Comparison of ENCODE assay signal across 13 cellular contexts in genomic region chr13:102333320-102334181, GRCh38.
DNase-seq lines count a peak whose midpoint lies in the region; ATAC-seq, FAIRE-seq and TF ChIP-seq lines count a peak whose summit lies in the region.
"Had no signal": no experiment of that assay in that cellular context is flagged by ENCODE, and none has a peak within 500 bp of the region (broad histone marks: within the 10 kb centered on the region; RNA-seq: fewer than 3 reads in every experiment).

No MANE protein-coding gene starts in this region.

- no peaks in the 10 kb centered on the region for H3K79me2 ChIP-seq in H1 (ENCODE audit: control insufficient read depth in 1 of 2, insufficient read depth in 2 of 2, low read length in 2 of 2)

- TF ChIP-seq POLR2A in IMR-90 (IDR thresholded peaks at IDR 0.05; ENCODE audit: low read depth, low read length) = no peak
- TF ChIP-seq POLR2A in H1 (IDR thresholded peaks at IDR 0.05; ENCODE audit: control extremely low read depth in 1 of 2, low read depth in 2 of 2, low read length in 2 of 2) = no peak
- TF ChIP-seq POLR2A in sigmoid colon (IDR thresholded peaks at IDR 0.05) = no peak

- H3K79me1 ChIP-seq in IMR-90 (ENCODE audit: low read depth in 1 of 2, low read length in 2 of 2) (no peaks in the 10 kb centered on the region), H1 (ENCODE audit: low read depth, low read length) (no peaks in the 10 kb centered on the region)

- no peak overlapping the region for H2AK9ac ChIP-seq in IMR-90 (replicated peaks; ENCODE audit: low read depth, low read length, poor library complexity)

- H3K27ac ChIP-seq in IMR-90 (ENCODE audit: insufficient read depth, low read length) = no peak overlapping the region
- H3K27ac ChIP-seq in H1 (ENCODE audit: low read depth, low read length) = no peak overlapping the region
- peak overlapping the region in 1 of 4 donors; percentile 35 for H3K27ac ChIP-seq in sigmoid colon
- H3K27ac ChIP-seq: vagina had no signal

- H2BK12ac ChIP-seq in H1 (ENCODE audit: low read depth, low read length) = no peak overlapping the region

- no CpG with 5 or more reads among the region's 8 CpGs for WGBS in IMR-90 (ENCODE audit: extremely low coverage in 2 of 2, insufficient read length in 1 of 2), 2 experiments
- WGBS in H1 (ENCODE audit: extremely low coverage in 1 of 2, insufficient coverage in 1 of 2, insufficient read length in 1 of 2, insufficient replicate concordance in 2 of 2, low coverage in 1 of 2, low lambda C conversion rate in 2 of 2, missing lambda C conversion rate in 1 of 2), 2 experiments = 82% methylated on average over 8 of the region's 8 CpGs; no CpG with 5 or more reads in 1 of the 2 experiments
- WGBS in sigmoid colon, 2 donors = 67 to 69% methylated on average over 8 of the region's 8 CpGs

- H3K9ac ChIP-seq in IMR-90 (ENCODE audit: low read depth, low read length) (no peak overlapping the region), H1 (replicated peaks in 1 of 4; ENCODE audit: extremely low read depth in 1 of 4, low read depth in 3 of 4, low read length in 3 of 4) (no peak overlapping the region)

- H3K23ac ChIP-seq in IMR-90 (ENCODE audit: low read depth, low read length) (no peak overlapping the region), H1 (ENCODE audit: insufficient read length) (no peak overlapping the region)

- no peaks in the 10 kb centered on the region for H3K4me1 Mint-ChIP-seq in activated CD4-positive, alpha-beta T cell treated with anti-CD3 and anti-CD28 coated beads, Interleukin-2, amount 10 ng/mL, durations not matched to agents 7 days and 5 days
- no peaks in the 10 kb centered on the region for H3K4me1 Mint-ChIP-seq in effector memory CD8-positive, alpha-beta T cell (ENCODE audit: low read depth in 2 of 2)

- H2BK5ac ChIP-seq in IMR-90 (ENCODE audit: low read depth, low read length, poor library complexity, severe bottlenecking) (no peak overlapping the region), H1 (ENCODE audit: low read depth, low read length) (no peak overlapping the region)

- H4K91ac ChIP-seq in IMR-90 (ENCODE audit: insufficient read depth, low read depth, low read length) = no peak overlapping the region
- no peak overlapping the region for H4K91ac ChIP-seq in H1 (replicated peaks; ENCODE audit: insufficient read length, low read length)

- H3K27me3 ChIP-seq in BE2C = no peaks in the 10 kb centered on the region
- no peaks in the 10 kb centered on the region for H3K27me3 ChIP-seq in IMR-90 (ENCODE audit: control insufficient read depth, insufficient read depth, low read length)
- H3K27me3 ChIP-seq in H1 (replicated peaks in 1 of 4; ENCODE audit: control insufficient read depth in 3 of 4, extremely low read depth in 1 of 4, insufficient read depth in 3 of 4, low read length in 3 of 4) = no peaks in the 10 kb centered on the region
- no peaks in the 10 kb centered on the region for H3K27me3 ChIP-seq in sigmoid colon
- H3K27me3 ChIP-seq: vagina had no signal

- no peaks in the 10 kb centered on the region for H3K36me3 Mint-ChIP-seq in activated CD4-positive, alpha-beta T cell treated with anti-CD3 and anti-CD28 coated beads, Interleukin-2, amount 10 ng/mL, durations not matched to agents 7 days and 5 days (ENCODE audit: low read depth)
- H3K36me3 Mint-ChIP-seq in effector memory CD8-positive, alpha-beta T cell (ENCODE audit: insufficient read depth) = no peaks in the 10 kb centered on the region

- H3K23me2 ChIP-seq in H1 (ENCODE audit: low read depth, low read length) = no peaks in the 10 kb centered on the region

- H2BK20ac ChIP-seq in IMR-90 (ENCODE audit: low read depth, low read length) (no peak overlapping the region), H1 (ENCODE audit: low read length) (no peak overlapping the region)

- H2AK5ac ChIP-seq in IMR-90 (ENCODE audit: low read depth, low read length) (no peak overlapping the region), H1 (ENCODE audit: low read depth, low read length) (no peak overlapping the region)

- no peak overlapping the region for H2BK15ac ChIP-seq in IMR-90 (ENCODE audit: low read depth, low read length)
- H2BK15ac ChIP-seq in H1 (ENCODE audit: low read length) = no peak overlapping the region

- FAIRE-seq in H1 (lab: Jason Lieb, UNC) = peak; percentile 58
- FAIRE-seq: endometrium had no signal

- no peak overlapping the region for H4K8ac ChIP-seq in IMR-90 (ENCODE audit: low read depth in 2 of 2, low read length in 2 of 2)
- no peak overlapping the region for H4K8ac ChIP-seq in H1 (ENCODE audit: extremely low read depth, insufficient read depth, low read length)

- H3K27me3 Mint-ChIP-seq in activated CD4-positive, alpha-beta T cell treated with anti-CD3 and anti-CD28 coated beads, Interleukin-2, amount 10 ng/mL, durations not matched to agents 7 days and 5 days = no peaks in the 10 kb centered on the region
- peaks cover 22 to 25% of the 10 kb centered on the region in 2 donors for H3K27me3 Mint-ChIP-seq in effector memory CD8-positive, alpha-beta T cell

- H3K36me3 ChIP-seq in BE2C (no peaks in the 10 kb centered on the region), IMR-90 (ENCODE audit: control insufficient read depth, insufficient read depth, low read length) (no peaks in the 10 kb centered on the region), H1 (ENCODE audit: control insufficient read depth in 2 of 4, insufficient read depth in 4 of 4, low read length in 3 of 4) (no peaks in the 10 kb centered on the region), sigmoid colon (no peaks in the 10 kb centered on the region)
- H3K36me3 ChIP-seq: vagina had no signal

- H3K4me2 ChIP-seq in IMR-90 (ENCODE audit: low read depth, low read length) (no peak overlapping the region), H1 (ENCODE audit: insufficient read depth in 1 of 2, low read depth in 2 of 2, low read length in 2 of 2) (no peak overlapping the region; a peak in 1 of 4 replicates)

- ATAC-seq in IMR-90 (ENCODE audit: low read depth) = no peak
- no peak for ATAC-seq in HG03469 (IDR thresholded peaks at IDR 0.05; ENCODE audit: unreplicated experiment)
- no peak for ATAC-seq in effector memory CD8-positive, alpha-beta T cell (replicated peaks)
- ATAC-seq: left lobe of liver, mucosa of descending colon had no signal

- H3K4me3 ChIP-seq in BE2C (ENCODE audit: low read depth, low read length) (no peak overlapping the region), IMR-90 (ENCODE audit: insufficient read depth, low read depth, low read length) (no peak overlapping the region), H1 (ENCODE audit: extremely low read depth in 1 of 4, insufficient read depth in 2 of 4, low read depth in 3 of 4, low read length in 4 of 4) (no peak overlapping the region), sigmoid colon (no peak overlapping the region)
- H3K4me3 ChIP-seq: mucosa of descending colon, vagina had no signal

- H2BK120ac ChIP-seq in IMR-90 (ENCODE audit: low read depth, low read length) (no peak overlapping the region), H1 (replicated peaks; ENCODE audit: low read depth, low read length) (no peak overlapping the region)

- CTCF ChIA-PET in IMR-90 (lab: Yijun Ruan, JAX) (interaction anchor here (1.1 kb wide), 1 partner anchor 51 kb away, joined by 3 read pairs; no protein-coding TSS in a partner anchor), H1 (lab: Charles Lee; ENCODE audit: partially characterized antibody) (no interaction called here)
- CTCF ChIA-PET in activated CD4-positive, alpha-beta T cell treated with anti-CD3 and anti-CD28 coated beads, Interleukin-2, amount 10 ng/mL, durations not matched to agents 7 days and 5 days (lab: Charles Lee) = no interaction called here

- TF ChIP-seq RAD21 in IMR-90 (IDR thresholded peaks at IDR 0.05; ENCODE audit: low read length) (no peak), H1 (IDR thresholded peaks at IDR 0.05 in 1 of 2, conservative IDR thresholded peaks at IDR 0.05 in 1 of 2; ENCODE audit: low read depth in 2 of 2, low read length in 2 of 2) (no peak)

- BruUV-seq in IMR-90 (replicated peaks; lab: Mats Ljungman, UMichigan) = no TSS peak

- DNase-seq in BE2C = peak; percentile 17
- DNase-seq in IMR-90 = no peak
- peak; percentile 92 for DNase-seq in NCI-H2171 treated with DMSO at 0.1 percent for 48 hours (lab: John Stamatoyannopoulos, UW)
- DNase-seq in H1 (ENCODE audit: low read depth in 1 of 2, low spot score in 2 of 2) = no peak
- DNase-seq in activated CD4-positive, alpha-beta T cell treated with anti-CD3 and anti-CD28 coated beads, Interleukin-2, amount 10 ng/mL, durations not matched to agents 7 days and 5 days = no peak
- no peak for DNase-seq in sigmoid colon
- DNase-seq in effector memory CD8-positive, alpha-beta T cell = no peak
- DNase-seq: mucosa of descending colon had no signal

- dilution Hi-C loops in IMR-90 (cut with HindIII; ENCODE audit: low sequenced_read_pairs, unreplicated experiment) = no loop called here

- H4K5ac ChIP-seq in IMR-90 (ENCODE audit: low read depth, low read length) = no peak overlapping the region
- H4K5ac ChIP-seq in H1 (ENCODE audit: insufficient read length, low read depth, low read length) = no peak overlapping the region

- intact Hi-C loops in IMR-90 (cut with micrococcal nuclease) (no loop called here), sigmoid colon (cut with DNase I) (no loop called here)

- H3K4ac ChIP-seq in IMR-90 (ENCODE audit: low read depth, low read length) = no peak overlapping the region
- H3K4ac ChIP-seq in H1 (replicated peaks; ENCODE audit: insufficient read length, low read depth, low read length) = no peak overlapping the region

- H3K4me3 Mint-ChIP-seq in activated CD4-positive, alpha-beta T cell treated with anti-CD3 and anti-CD28 coated beads, Interleukin-2, amount 10 ng/mL, durations not matched to agents 7 days and 5 days = no peak overlapping the region
- H3K4me3 Mint-ChIP-seq in effector memory CD8-positive, alpha-beta T cell = no peak overlapping the region

- TF ChIP-seq EP300 in H1 (IDR thresholded peaks at IDR 0.05; ENCODE audit: borderline replicate concordance in 1 of 2, low read depth in 2 of 2, low read length in 2 of 2) = no peak
- TF ChIP-seq EP300 in sigmoid colon (IDR thresholded peaks at IDR 0.05) = no peak

- H3K4me1 ChIP-seq in BE2C (no peaks in the 10 kb centered on the region; the same call in 1 of the 2 replicates), IMR-90 (ENCODE audit: control insufficient read depth, insufficient read depth, low read length) (no peaks in the 10 kb centered on the region), H1 (replicated peaks in 1 of 4; ENCODE audit: control insufficient read depth in 3 of 4, insufficient read depth in 4 of 4, low read length in 3 of 4) (peaks cover 0 to 2% (median 0%) of the 10 kb centered on the region in 4 experiments; a peak in 2 of 7 replicates), sigmoid colon (no peaks in the 10 kb centered on the region)
- H3K4me1 ChIP-seq: vagina had no signal

- no peak overlapping the region for H3K27ac Mint-ChIP-seq in activated CD4-positive, alpha-beta T cell treated with anti-CD3 and anti-CD28 coated beads, Interleukin-2, amount 10 ng/mL, durations not matched to agents 7 days and 5 days
- H3K27ac Mint-ChIP-seq in effector memory CD8-positive, alpha-beta T cell = no peak overlapping the region
- H3K27ac Mint-ChIP-seq: activated T-helper 2 cell treated with anti-CD3 and anti-CD28 coated beads, Interferon-gamma antibody, Interleukin-2, Interleukin-4, amounts not matched to agents 10 μg/mL and 5 μg/mL and 100 μg/mL, durations not matched to agents 14 hours and 24 hours and 36 hours had no signal

- H2AFZ ChIP-seq in IMR-90 (replicated peaks; ENCODE audit: low read length, poor library complexity) (no peak overlapping the region), H1 (ENCODE audit: low read length) (no peak overlapping the region)

- H3K14ac ChIP-seq in IMR-90 (replicated peaks; ENCODE audit: low read depth, low read length) (no peak overlapping the region), H1 (ENCODE audit: insufficient read length) (no peak overlapping the region)

- H4K20me1 ChIP-seq in IMR-90 (ENCODE audit: insufficient read depth, low read length) (no peaks in the 10 kb centered on the region), H1 (replicated peaks in 1 of 2; ENCODE audit: control insufficient read depth in 1 of 2, insufficient read depth in 2 of 2, low read length in 2 of 2) (no peaks in the 10 kb centered on the region)

- H3K9me3 Mint-ChIP-seq in activated CD4-positive, alpha-beta T cell treated with anti-CD3 and anti-CD28 coated beads, Interleukin-2, amount 10 ng/mL, durations not matched to agents 7 days and 5 days = no peaks in the 10 kb centered on the region
- H3K9me3 Mint-ChIP-seq in effector memory CD8-positive, alpha-beta T cell = no peaks in the 10 kb centered on the region
- H3K9me3 Mint-ChIP-seq: activated T-helper 2 cell treated with anti-CD3 and anti-CD28 coated beads, Interferon-gamma antibody, Interleukin-2, Interleukin-4, amounts not matched to agents 10 μg/mL and 5 μg/mL and 100 μg/mL, durations not matched to agents 14 hours and 24 hours and 36 hours had no signal

- H3K9me1 ChIP-seq in IMR-90 (ENCODE audit: insufficient read depth, low read length) = no peaks in the 10 kb centered on the region

- H3K18ac ChIP-seq in IMR-90 (ENCODE audit: low read depth, low read length) (no peak overlapping the region), H1 (ENCODE audit: extremely low read depth, low read length) (no peak overlapping the region)

- POLR2A ChIA-PET in IMR-90 (lab: Charles Lee; ENCODE audit: unreplicated experiment) (no interaction called here), H1 (lab: Charles Lee; ENCODE audit: partially characterized antibody) (no interaction called here)
- POLR2A ChIA-PET in activated CD4-positive, alpha-beta T cell treated with anti-CD3 and anti-CD28 coated beads, Interleukin-2, amount 10 ng/mL, durations not matched to agents 7 days and 5 days (lab: Charles Lee) = no interaction called here

- in situ Hi-C loops in IMR-90 (cut with MboI; ENCODE audit: low sequenced_read_pairs) = no loop called here

- H3K9me3 ChIP-seq in BE2C (no peaks in the 10 kb centered on the region), IMR-90 (ENCODE audit: control insufficient read depth, insufficient read depth, low read length) (no peaks in the 10 kb centered on the region), H1 (ENCODE audit: insufficient read depth in 2 of 2, low read depth in 1 of 2, low read length in 1 of 2) (no peaks in the 10 kb centered on the region), sigmoid colon (no peaks in the 10 kb centered on the region)
- H3K9me3 ChIP-seq: mucosa of descending colon, vagina had no signal

- TF ChIP-seq CTCF in BE2C (IDR thresholded peaks at IDR 0.05; ENCODE audit: low read depth, low read length) (no peak), IMR-90 (conservative IDR thresholded peaks at IDR 0.05; ENCODE audit: low read depth, low read length) (no peak), H1 (IDR thresholded peaks at IDR 0.05; ENCODE audit: control extremely low read depth in 1 of 3, insufficient read depth in 1 of 3, low read depth in 1 of 3, low read length in 3 of 3) (no peak), sigmoid colon (IDR thresholded peaks at IDR 0.05) (no peak)

- H3K56ac ChIP-seq in IMR-90 (ENCODE audit: extremely low read depth, insufficient read depth, low read length) = no peak overlapping the region
- no peak overlapping the region for H3K56ac ChIP-seq in H1 (replicated peaks; ENCODE audit: insufficient read length, low read depth, low read length)

Comparison
In these comparisons a context has a peak if more than half of its experiments do, and no peak if none do; other contexts are left out.
1. DNase-seq: peak in BE2C (single experiment) and NCI-H2171 treated with DMSO at 0.1 percent for 48 hours (single experiment); none in IMR-90 (single experiment), H1 (0 of 2), activated CD4-positive, alpha-beta T cell treated with anti-CD3 and anti-CD28 coated beads, Interleukin-2, amount 10 ng/mL, durations not matched to agents 7 days and 5 days (single experiment), sigmoid colon (single experiment) and effector memory CD8-positive, alpha-beta T cell (0 of 3).